1 cellular context compared by ENCODE assay signal in the genomic region with DNA sequence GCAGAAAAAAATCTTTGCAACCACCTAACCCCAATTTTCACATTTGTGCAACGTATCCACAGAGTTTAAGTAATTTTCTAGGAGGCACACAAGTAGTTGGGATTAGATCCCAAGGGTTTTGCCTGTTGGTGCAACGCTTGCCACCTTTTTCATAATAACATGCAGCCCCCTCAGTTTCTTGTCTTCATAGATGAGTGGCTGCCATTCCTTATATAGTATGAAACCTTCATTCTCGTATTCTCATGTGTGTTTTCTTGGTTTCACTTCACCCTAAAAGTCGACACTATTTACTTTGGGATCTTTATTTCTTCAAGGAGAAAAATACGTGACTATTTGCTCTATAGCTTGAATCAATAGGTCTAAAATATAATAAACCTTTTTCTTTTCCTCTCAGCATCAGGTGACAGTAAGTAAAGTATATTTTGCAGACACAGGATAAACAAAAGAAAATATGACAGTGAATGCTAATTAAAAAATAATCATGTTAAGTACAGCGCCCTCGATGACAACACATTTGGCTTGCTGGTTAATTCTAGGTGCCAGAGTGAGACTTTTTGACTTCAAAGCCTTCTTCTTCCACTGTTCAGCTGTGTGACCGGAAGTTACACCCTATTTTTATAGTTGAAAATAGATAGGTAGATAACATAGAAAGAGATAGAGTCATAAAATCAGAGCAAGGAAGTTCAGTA.
A peak's percentile ranks its signal among the peaks of the same experiment; 100 is the strongest.
TF ChIP-seq lines count a peak whose summit lies in the region.

No MANE protein-coding gene starts in this region.

TF ChIP-seq in GM12878, 131 proteins besides CTCF, POLR2A, EP300 and RAD21 (continued from another document and continues in another):
- peak; percentile 67; the same call in 1 of the 2 replicates for TF ChIP-seq IRF4 (IDR thresholded peaks at IDR 0.05; ENCODE audit: low read depth, low read length)
- peak; percentile 26; the same call in 1 of the 2 replicates for TF ChIP-seq RAD51 (IDR thresholded peaks at IDR 0.05)
- TF ChIP-seq, protein P1, sequence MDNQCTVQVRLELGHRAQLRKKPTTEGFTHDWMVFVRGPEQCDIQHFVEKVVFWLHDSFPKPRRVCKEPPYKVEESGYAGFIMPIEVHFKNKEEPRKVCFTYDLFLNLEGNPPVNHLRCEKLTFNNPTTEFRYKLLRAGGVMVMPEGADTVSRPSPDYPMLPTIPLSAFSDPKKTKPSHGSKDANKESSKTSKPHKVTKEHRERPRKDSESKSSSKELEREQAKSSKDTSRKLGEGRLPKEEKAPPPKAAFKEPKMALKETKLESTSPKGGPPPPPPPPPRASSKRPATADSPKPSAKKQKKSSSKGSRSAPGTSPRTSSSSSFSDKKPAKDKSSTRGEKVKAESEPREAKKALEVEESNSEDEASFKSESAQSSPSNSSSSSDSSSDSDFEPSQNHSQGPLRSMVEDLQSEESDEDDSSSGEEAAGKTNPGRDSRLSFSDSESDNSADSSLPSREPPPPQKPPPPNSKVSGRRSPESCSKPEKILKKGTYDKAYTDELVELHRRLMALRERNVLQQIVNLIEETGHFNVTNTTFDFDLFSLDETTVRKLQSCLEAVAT (IDR thresholded peaks at IDR 0.05), result no peak
- TF ChIP-seq TAF1 (IDR thresholded peaks at IDR 0.05; ENCODE audit: borderline replicate concordance, low read depth, low read length), result peak; percentile 33; the same call in 1 of the 2 replicates
- TF ChIP-seq, protein P2, sequence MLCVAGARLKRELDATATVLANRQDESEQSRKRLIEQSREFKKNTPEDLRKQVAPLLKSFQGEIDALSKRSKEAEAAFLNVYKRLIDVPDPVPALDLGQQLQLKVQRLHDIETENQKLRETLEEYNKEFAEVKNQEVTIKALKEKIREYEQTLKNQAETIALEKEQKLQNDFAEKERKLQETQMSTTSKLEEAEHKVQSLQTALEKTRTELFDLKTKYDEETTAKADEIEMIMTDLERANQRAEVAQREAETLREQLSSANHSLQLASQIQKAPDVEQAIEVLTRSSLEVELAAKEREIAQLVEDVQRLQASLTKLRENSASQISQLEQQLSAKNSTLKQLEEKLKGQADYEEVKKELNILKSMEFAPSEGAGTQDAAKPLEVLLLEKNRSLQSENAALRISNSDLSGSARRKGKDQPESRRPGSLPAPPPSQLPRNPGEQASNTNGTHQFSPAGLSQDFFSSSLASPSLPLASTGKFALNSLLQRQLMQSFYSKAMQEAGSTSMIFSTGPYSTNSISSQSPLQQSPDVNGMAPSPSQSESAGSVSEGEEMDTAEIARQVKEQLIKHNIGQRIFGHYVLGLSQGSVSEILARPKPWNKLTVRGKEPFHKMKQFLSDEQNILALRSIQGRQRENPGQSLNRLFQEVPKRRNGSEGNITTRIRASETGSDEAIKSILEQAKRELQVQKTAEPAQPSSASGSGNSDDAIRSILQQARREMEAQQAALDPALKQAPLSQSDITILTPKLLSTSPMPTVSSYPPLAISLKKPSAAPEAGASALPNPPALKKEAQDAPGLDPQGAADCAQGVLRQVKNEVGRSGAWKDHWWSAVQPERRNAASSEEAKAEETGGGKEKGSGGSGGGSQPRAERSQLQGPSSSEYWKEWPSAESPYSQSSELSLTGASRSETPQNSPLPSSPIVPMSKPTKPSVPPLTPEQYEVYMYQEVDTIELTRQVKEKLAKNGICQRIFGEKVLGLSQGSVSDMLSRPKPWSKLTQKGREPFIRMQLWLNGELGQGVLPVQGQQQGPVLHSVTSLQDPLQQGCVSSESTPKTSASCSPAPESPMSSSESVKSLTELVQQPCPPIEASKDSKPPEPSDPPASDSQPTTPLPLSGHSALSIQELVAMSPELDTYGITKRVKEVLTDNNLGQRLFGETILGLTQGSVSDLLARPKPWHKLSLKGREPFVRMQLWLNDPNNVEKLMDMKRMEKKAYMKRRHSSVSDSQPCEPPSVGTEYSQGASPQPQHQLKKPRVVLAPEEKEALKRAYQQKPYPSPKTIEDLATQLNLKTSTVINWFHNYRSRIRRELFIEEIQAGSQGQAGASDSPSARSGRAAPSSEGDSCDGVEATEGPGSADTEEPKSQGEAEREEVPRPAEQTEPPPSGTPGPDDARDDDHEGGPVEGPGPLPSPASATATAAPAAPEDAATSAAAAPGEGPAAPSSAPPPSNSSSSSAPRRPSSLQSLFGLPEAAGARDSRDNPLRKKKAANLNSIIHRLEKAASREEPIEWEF (IDR thresholded peaks at IDR 0.05; ENCODE audit: insufficient replicate concordance, low read depth, low read length), result no peak
- 0 out of 2 replicates have a peak, but pooled peaks have one; percentile 43 for TF ChIP-seq MYB (IDR thresholded peaks at IDR 0.05; ENCODE audit: borderline replicate concordance, low read depth, low read length)
- TF ChIP-seq NFXL1 (IDR thresholded peaks at IDR 0.05; ENCODE audit: borderline replicate concordance), result no peak
- no peak; the same call in 1 of the 2 replicates for TF ChIP-seq ZNF384 (IDR thresholded peaks at IDR 0.05; ENCODE audit: borderline replicate concordance, low read depth, low read length)
- no peak for TF ChIP-seq KAT2A (conservative IDR thresholded peaks at IDR 0.05; ENCODE audit: control insufficient read depth, low read depth, low read length)
- 0 out of 2 replicates have a peak, but pooled peaks have one; percentile 33 for TF ChIP-seq TBL1XR1 (IDR thresholded peaks at IDR 0.05; ENCODE audit: low read depth, low read length)
- TF ChIP-seq ZNF207 (IDR thresholded peaks at IDR 0.05; ENCODE audit: borderline replicate concordance), result no peak; the same call in 1 of the 2 replicates
- TF ChIP-seq, protein P3, sequence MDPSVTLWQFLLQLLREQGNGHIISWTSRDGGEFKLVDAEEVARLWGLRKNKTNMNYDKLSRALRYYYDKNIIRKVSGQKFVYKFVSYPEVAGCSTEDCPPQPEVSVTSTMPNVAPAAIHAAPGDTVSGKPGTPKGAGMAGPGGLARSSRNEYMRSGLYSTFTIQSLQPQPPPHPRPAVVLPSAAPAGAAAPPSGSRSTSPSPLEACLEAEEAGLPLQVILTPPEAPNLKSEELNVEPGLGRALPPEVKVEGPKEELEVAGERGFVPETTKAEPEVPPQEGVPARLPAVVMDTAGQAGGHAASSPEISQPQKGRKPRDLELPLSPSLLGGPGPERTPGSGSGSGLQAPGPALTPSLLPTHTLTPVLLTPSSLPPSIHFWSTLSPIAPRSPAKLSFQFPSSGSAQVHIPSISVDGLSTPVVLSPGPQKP (IDR thresholded peaks at IDR 0.05; ENCODE audit: low read depth, low read length), result peak; percentile 55
- TF ChIP-seq KDM1A (IDR thresholded peaks at IDR 0.05; ENCODE audit: borderline replicate concordance), result no peak
- 0 out of 2 replicates have a peak, but pooled peaks have one; percentile 19 for TF ChIP-seq CBX5 (IDR thresholded peaks at IDR 0.05; ENCODE audit: low read depth)
- TF ChIP-seq ATF7 (IDR thresholded peaks at IDR 0.05; ENCODE audit: low read depth), result peak; percentile 68
- TF ChIP-seq PML (IDR thresholded peaks at IDR 0.05; ENCODE audit: low read length), result peak; percentile 83; the same call in 1 of the 2 replicates
- no peak for TF ChIP-seq SUZ12 (IDR thresholded peaks at IDR 0.05; ENCODE audit: unreplicated experiment)
- TF ChIP-seq ZNF217 (IDR thresholded peaks at IDR 0.05), result no peak
- TF ChIP-seq MTA2 (IDR thresholded peaks at IDR 0.05; ENCODE audit: low read depth), result peak; percentile 86
- TF ChIP-seq POU2F2 (IDR thresholded peaks at IDR 0.05; ENCODE audit: borderline replicate concordance, low read depth, low read length), result peak; percentile 60; the same call in 2 of the 3 replicates
- TF ChIP-seq RCOR1 (conservative IDR thresholded peaks at IDR 0.05; ENCODE audit: low read depth, low read length), result no peak
- no peak for TF ChIP-seq YBX1 (IDR thresholded peaks at IDR 0.05)
- no peak for TF ChIP-seq FOXK2 (IDR thresholded peaks at IDR 0.05)
- no peak for TF ChIP-seq TARDBP (IDR thresholded peaks at IDR 0.05; ENCODE audit: borderline replicate concordance)
- TF ChIP-seq NFYA (IDR thresholded peaks at IDR 0.05; ENCODE audit: borderline replicate concordance, low read depth, low read length), result no peak
- TF ChIP-seq, protein P4, sequence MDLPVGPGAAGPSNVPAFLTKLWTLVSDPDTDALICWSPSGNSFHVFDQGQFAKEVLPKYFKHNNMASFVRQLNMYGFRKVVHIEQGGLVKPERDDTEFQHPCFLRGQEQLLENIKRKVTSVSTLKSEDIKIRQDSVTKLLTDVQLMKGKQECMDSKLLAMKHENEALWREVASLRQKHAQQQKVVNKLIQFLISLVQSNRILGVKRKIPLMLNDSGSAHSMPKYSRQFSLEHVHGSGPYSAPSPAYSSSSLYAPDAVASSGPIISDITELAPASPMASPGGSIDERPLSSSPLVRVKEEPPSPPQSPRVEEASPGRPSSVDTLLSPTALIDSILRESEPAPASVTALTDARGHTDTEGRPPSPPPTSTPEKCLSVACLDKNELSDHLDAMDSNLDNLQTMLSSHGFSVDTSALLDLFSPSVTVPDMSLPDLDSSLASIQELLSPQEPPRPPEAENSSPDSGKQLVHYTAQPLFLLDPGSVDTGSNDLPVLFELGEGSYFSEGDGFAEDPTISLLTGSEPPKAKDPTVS (IDR thresholded peaks at IDR 0.05; ENCODE audit: low read depth, low read length), result no peak
- TF ChIP-seq ZNF592 (IDR thresholded peaks at IDR 0.05), result no peak
- TF ChIP-seq CHD1 (IDR thresholded peaks at IDR 0.05; ENCODE audit: low read depth, low read length), result no peak
- TF ChIP-seq CHD4 (IDR thresholded peaks at IDR 0.05), result no peak
- TF ChIP-seq, protein P5, sequence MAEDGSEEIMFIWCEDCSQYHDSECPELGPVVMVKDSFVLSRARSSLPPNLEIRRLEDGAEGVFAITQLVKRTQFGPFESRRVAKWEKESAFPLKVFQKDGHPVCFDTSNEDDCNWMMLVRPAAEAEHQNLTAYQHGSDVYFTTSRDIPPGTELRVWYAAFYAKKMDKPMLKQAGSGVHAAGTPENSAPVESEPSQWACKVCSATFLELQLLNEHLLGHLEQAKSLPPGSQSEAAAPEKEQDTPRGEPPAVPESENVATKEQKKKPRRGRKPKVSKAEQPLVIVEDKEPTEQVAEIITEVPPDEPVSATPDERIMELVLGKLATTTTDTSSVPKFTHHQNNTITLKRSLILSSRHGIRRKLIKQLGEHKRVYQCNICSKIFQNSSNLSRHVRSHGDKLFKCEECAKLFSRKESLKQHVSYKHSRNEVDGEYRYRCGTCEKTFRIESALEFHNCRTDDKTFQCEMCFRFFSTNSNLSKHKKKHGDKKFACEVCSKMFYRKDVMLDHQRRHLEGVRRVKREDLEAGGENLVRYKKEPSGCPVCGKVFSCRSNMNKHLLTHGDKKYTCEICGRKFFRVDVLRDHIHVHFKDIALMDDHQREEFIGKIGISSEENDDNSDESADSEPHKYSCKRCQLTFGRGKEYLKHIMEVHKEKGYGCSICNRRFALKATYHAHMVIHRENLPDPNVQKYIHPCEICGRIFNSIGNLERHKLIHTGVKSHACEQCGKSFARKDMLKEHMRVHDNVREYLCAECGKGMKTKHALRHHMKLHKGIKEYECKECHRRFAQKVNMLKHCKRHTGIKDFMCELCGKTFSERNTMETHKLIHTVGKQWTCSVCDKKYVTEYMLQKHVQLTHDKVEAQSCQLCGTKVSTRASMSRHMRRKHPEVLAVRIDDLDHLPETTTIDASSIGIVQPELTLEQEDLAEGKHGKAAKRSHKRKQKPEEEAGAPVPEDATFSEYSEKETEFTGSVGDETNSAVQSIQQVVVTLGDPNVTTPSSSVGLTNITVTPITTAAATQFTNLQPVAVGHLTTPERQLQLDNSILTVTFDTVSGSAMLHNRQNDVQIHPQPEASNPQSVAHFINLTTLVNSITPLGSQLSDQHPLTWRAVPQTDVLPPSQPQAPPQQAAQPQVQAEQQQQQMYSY (CRISPR knock-in tag; IDR thresholded peaks at IDR 0.05), result no peak
- TF ChIP-seq, protein P6, sequence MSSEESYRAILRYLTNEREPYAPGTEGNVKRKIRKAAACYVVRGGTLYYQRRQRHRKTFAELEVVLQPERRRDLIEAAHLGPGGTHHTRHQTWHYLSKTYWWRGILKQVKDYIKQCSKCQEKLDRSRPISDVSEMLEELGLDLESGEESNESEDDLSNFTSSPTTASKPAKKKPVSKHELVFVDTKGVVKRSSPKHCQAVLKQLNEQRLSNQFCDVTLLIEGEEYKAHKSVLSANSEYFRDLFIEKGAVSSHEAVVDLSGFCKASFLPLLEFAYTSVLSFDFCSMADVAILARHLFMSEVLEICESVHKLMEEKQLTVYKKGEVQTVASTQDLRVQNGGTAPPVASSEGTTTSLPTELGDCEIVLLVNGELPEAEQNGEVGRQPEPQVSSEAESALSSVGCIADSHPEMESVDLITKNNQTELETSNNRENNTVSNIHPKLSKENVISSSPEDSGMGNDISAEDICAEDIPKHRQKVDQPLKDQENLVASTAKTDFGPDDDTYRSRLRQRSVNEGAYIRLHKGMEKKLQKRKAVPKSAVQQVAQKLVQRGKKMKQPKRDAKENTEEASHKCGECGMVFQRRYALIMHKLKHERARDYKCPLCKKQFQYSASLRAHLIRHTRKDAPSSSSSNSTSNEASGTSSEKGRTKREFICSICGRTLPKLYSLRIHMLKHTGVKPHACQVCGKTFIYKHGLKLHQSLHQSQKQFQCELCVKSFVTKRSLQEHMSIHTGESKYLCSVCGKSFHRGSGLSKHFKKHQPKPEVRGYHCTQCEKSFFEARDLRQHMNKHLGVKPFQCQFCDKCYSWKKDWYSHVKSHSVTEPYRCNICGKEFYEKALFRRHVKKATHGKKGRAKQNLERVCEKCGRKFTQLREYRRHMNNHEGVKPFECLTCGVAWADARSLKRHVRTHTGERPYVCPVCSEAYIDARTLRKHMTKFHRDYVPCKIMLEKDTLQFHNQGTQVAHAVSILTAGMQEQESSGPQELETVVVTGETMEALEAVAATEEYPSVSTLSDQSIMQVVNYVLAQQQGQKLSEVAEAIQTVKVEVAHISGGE (CRISPR knock-in tag; IDR thresholded peaks at IDR 0.05), result no peak
- no peak for TF ChIP-seq CHD2 (IDR thresholded peaks at IDR 0.05; ENCODE audit: borderline replicate concordance, low read depth, low read length)
